ENCODE assay signal across 19 cellular contexts in genomic region chr10:101507241-101507640, GRCh38.
DNase-seq lines count a peak whose midpoint lies in the region; ATAC-seq and TF ChIP-seq lines count a peak whose summit lies in the region.
"Had no signal": no experiment of that assay in that cellular context is flagged by ENCODE, and none has a peak within 500 bp of the region (broad histone marks: within the 10 kb centered on the region; RNA-seq: fewer than 3 reads in every experiment).

No MANE protein-coding gene starts in this region.

- H3K4me3 ChIP-seq in HEK293 (ENCODE audit: low read depth, low read length) (no peak overlapping the region), endocrine pancreas (ENCODE audit: control insufficient read depth, insufficient read depth, low read length) (peak overlapping the region; percentile 38)
- H3K4me3 ChIP-seq: GM12878, GM23248, K562 had no signal

- H3K9ac ChIP-seq in endocrine pancreas (ENCODE audit: control insufficient read depth, insufficient read depth, low read length), result no peak overlapping the region
- H3K9ac ChIP-seq: GM23248 had no signal

- H3K9me3 ChIP-seq in HEK293 (ENCODE audit: control insufficient read depth, insufficient read depth, low read depth, low read length) (no peaks in the 10 kb centered on the region), endocrine pancreas (ENCODE audit: control insufficient read depth, low read length) (no peaks in the 10 kb centered on the region)
- H3K9me3 ChIP-seq: Caco-2 had no signal

- no peak for ATAC-seq in HG02973 (IDR thresholded peaks at IDR 0.05; ENCODE audit: unreplicated experiment)
- no peak for ATAC-seq in GM18517 (IDR thresholded peaks at IDR 0.05; ENCODE audit: unreplicated experiment)
- ATAC-seq: GM12878, HCT116, K562 had no signal

- no peaks in the 10 kb centered on the region for H3K36me3 ChIP-seq in HEK293 (ENCODE audit: control insufficient read depth in 2 of 2, insufficient read depth in 1 of 2, low read length in 2 of 2)
- H3K36me3 ChIP-seq in endocrine pancreas (ENCODE audit: control insufficient read depth, insufficient read depth, low read length), result no peaks in the 10 kb centered on the region

- H3K27me3 ChIP-seq in endocrine pancreas (ENCODE audit: control insufficient read depth, insufficient read depth, low read length), result no peaks in the 10 kb centered on the region

- H3K4me1 ChIP-seq in HEK293 (ENCODE audit: control insufficient read depth, insufficient read depth, low read length) (peaks cover 19% of the 10 kb centered on the region), endocrine pancreas (ENCODE audit: control insufficient read depth, insufficient read depth, low read length) (peaks cover 3% of the 10 kb centered on the region)
- H3K4me1 ChIP-seq: Caco-2 had no signal

- CTCF ChIA-PET in HEK293 (lab: Yijun Ruan, JAX), result interaction anchor here (1.0 to 1.7 kb wide), 3 partner anchors 11 to 293 kb away, joined by 3 to 10 read pairs (median 6); no protein-coding TSS in a partner anchor

- no peak overlapping the region; the same call in 1 of the 2 replicates for H3K27ac ChIP-seq in HEK293 (ENCODE audit: extremely low read depth, low read depth, low read length)
- H3K27ac ChIP-seq: C4-2B, GM23248 had no signal

- DNase-seq in NCI-H82 treated with DMSO at 0.1 percent for 48 hours (lab: John Stamatoyannopoulos, UW; ENCODE audit: unreplicated experiment) (peak; percentile 57), GM20000 (ENCODE audit: low spot score) (no peak), EL (no peak)
- DNase-seq: ACHN; Caco-2; CD4-positive, alpha-beta T cell; DMS153; DMS79; GM23248; H7; IMR-90 had no signal

- TF ChIP-seq CTCF in HEK293 (tag by site-specific recombination; IDR thresholded peaks at IDR 0.05) (no peak), GM20000 (IDR thresholded peaks at IDR 0.05; ENCODE audit: extremely low read depth, missing control alignments) (no peak)

- POLR2A ChIA-PET in HEK293 (lab: Yijun Ruan, JAX), result interaction anchor here (0.5 kb wide), 1 partner anchor 25 kb away, joined by 5 read pairs; no protein-coding TSS in a partner anchor

TF ChIP-seq in HEK293, 187 proteins besides CTCF, POLR2A, EP300 and RAD21 (continues in another document):
- TF ChIP-seq ZEB2 (tag by site-specific recombination; IDR thresholded peaks at IDR 0.05), result peak; percentile 64
- peak; percentile 66 for TF ChIP-seq IKZF3 (tag by site-specific recombination; IDR thresholded peaks at IDR 0.05)
- TF ChIP-seq ZNF600 (tag by site-specific recombination; IDR thresholded peaks at IDR 0.05), result no peak
- TF ChIP-seq ZNF658 (tag by site-specific recombination; IDR thresholded peaks at IDR 0.05), result no peak
- TF ChIP-seq ZBTB48 (tag by site-specific recombination; IDR thresholded peaks at IDR 0.05), result no peak
- no peak for TF ChIP-seq HOXC10 (CRISPR knock-in tag; IDR thresholded peaks at IDR 0.05)
- no peak for TF ChIP-seq ZNF664 (tag by site-specific recombination; IDR thresholded peaks at IDR 0.05)
- TF ChIP-seq ZNF645 (tag by site-specific recombination; IDR thresholded peaks at IDR 0.05), result no peak
- TF ChIP-seq, protein P1, sequence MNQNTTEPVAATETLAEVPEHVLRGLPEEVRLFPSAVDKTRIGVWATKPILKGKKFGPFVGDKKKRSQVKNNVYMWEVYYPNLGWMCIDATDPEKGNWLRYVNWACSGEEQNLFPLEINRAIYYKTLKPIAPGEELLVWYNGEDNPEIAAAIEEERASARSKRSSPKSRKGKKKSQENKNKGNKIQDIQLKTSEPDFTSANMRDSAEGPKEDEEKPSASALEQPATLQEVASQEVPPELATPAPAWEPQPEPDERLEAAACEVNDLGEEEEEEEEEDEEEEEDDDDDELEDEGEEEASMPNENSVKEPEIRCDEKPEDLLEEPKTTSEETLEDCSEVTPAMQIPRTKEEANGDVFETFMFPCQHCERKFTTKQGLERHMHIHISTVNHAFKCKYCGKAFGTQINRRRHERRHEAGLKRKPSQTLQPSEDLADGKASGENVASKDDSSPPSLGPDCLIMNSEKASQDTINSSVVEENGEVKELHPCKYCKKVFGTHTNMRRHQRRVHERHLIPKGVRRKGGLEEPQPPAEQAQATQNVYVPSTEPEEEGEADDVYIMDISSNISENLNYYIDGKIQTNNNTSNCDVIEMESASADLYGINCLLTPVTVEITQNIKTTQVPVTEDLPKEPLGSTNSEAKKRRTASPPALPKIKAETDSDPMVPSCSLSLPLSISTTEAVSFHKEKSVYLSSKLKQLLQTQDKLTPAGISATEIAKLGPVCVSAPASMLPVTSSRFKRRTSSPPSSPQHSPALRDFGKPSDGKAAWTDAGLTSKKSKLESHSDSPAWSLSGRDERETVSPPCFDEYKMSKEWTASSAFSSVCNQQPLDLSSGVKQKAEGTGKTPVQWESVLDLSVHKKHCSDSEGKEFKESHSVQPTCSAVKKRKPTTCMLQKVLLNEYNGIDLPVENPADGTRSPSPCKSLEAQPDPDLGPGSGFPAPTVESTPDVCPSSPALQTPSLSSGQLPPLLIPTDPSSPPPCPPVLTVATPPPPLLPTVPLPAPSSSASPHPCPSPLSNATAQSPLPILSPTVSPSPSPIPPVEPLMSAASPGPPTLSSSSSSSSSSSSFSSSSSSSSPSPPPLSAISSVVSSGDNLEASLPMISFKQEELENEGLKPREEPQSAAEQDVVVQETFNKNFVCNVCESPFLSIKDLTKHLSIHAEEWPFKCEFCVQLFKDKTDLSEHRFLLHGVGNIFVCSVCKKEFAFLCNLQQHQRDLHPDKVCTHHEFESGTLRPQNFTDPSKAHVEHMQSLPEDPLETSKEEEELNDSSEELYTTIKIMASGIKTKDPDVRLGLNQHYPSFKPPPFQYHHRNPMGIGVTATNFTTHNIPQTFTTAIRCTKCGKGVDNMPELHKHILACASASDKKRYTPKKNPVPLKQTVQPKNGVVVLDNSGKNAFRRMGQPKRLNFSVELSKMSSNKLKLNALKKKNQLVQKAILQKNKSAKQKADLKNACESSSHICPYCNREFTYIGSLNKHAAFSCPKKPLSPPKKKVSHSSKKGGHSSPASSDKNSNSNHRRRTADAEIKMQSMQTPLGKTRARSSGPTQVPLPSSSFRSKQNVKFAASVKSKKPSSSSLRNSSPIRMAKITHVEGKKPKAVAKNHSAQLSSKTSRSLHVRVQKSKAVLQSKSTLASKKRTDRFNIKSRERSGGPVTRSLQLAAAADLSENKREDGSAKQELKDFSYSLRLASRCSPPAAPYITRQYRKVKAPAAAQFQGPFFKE (tag by site-specific recombination; IDR thresholded peaks at IDR 0.05; ENCODE audit: borderline replicate concordance), result no peak
- peak; percentile 94 for TF ChIP-seq ZBTB17 (tag by site-specific recombination; IDR thresholded peaks at IDR 0.05)
- TF ChIP-seq ZFP3 (tag by site-specific recombination; IDR thresholded peaks at IDR 0.05; ENCODE audit: low read depth), result no peak
- no peak for TF ChIP-seq AEBP2 (tag by site-specific recombination; IDR thresholded peaks at IDR 0.05; ENCODE audit: borderline replicate concordance)
- TF ChIP-seq, protein P2, sequence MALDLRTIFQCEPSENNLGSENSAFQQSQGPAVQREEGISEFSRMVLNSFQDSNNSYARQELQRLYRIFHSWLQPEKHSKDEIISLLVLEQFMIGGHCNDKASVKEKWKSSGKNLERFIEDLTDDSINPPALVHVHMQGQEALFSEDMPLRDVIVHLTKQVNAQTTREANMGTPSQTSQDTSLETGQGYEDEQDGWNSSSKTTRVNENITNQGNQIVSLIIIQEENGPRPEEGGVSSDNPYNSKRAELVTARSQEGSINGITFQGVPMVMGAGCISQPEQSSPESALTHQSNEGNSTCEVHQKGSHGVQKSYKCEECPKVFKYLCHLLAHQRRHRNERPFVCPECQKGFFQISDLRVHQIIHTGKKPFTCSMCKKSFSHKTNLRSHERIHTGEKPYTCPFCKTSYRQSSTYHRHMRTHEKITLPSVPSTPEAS (tag by site-specific recombination; IDR thresholded peaks at IDR 0.05), result no peak
- no peak for TF ChIP-seq ZNF768 (tag by site-specific recombination; IDR thresholded peaks at IDR 0.05)
- TF ChIP-seq, protein P3, sequence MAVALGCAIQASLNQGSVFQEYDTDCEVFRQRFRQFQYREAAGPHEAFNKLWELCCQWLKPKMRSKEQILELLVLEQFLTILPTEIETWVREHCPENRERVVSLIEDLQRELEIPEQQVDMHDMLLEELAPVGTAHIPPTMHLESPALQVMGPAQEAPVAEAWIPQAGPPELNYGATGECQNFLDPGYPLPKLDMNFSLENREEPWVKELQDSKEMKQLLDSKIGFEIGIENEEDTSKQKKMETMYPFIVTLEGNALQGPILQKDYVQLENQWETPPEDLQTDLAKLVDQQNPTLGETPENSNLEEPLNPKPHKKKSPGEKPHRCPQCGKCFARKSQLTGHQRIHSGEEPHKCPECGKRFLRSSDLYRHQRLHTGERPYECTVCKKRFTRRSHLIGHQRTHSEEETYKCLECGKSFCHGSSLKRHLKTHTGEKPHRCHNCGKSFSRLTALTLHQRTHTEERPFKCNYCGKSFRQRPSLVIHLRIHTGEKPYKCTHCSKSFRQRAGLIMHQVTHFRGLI (tag by site-specific recombination; IDR thresholded peaks at IDR 0.05), result 0 out of 2 replicates have a peak, but pooled peaks have one; percentile 16
